In genomic region chr17:79728908-79729471, GRCh38 we compare ENCODE assay signal across 11 cellular contexts. TPM values are rescaled to one million over a fixed set of nuclear protein-coding genes. Genes with fewer than 3 reads are reported as not detected.
DNase-seq lines count a peak whose midpoint lies in the region; ATAC-seq, FAIRE-seq and TF ChIP-seq lines count a peak whose summit lies in the region.
"Had no signal": no experiment of that assay in that cellular context is flagged by ENCODE, and none has a peak within 500 bp of the region (broad histone marks: within the 10 kb centered on the region; RNA-seq: fewer than 3 reads in every experiment).

No MANE protein-coding gene starts in this region.

- H3K27me3 Mint-ChIP-seq in IgD-negative memory B cell (no peaks in the 10 kb centered on the region), endodermal cell (ENCODE audit: insufficient read depth) (no peaks in the 10 kb centered on the region)

- H3K4me2 ChIP-seq in neural cell (ENCODE audit: low read length): no peak overlapping the region

- H3K4me3 ChIP-seq in BE2C (ENCODE audit: low read depth, low read length) (peak overlapping the region; percentile 31; the same call in 1 of the 2 replicates), duodenal mucosa (ENCODE audit: low read depth in 1 of 2, low read length in 2 of 2) (peak overlapping the region; percentile 55 to 62), neural cell (ENCODE audit: low read length) (no peak overlapping the region), endodermal cell (ENCODE audit: low read length) (no peak overlapping the region)

- H3K36me3 Mint-ChIP-seq in IgD-negative memory B cell: peaks cover 4% of the 10 kb centered on the region
- no peaks in the 10 kb centered on the region for H3K36me3 Mint-ChIP-seq in endodermal cell (ENCODE audit: low read depth)

- peak overlapping the region; percentile 73 to 84 (median 77) for H3K27ac Mint-ChIP-seq in IgD-negative memory B cell
- no peak overlapping the region for H3K27ac Mint-ChIP-seq in endodermal cell

- WGBS in endodermal cell (ENCODE audit: insufficient coverage in 1 of 2, insufficient read length in 1 of 2), 2 experiments: 87 to 92% methylated on average over 17 to 26 of the region's 26 CpGs

- H3K9me3 Mint-ChIP-seq in IgD-negative memory B cell (no peaks in the 10 kb centered on the region), endodermal cell (no peaks in the 10 kb centered on the region)
- H3K9me3 Mint-ChIP-seq: T-helper 1 cell treated with Interleukin-12 subunit alpha and Interleukin-12 subunit beta and Interleukin-4 antibody, amounts not matched to agents 30 μg/mL and 1 μg/mL, for 36 hours had no signal

- no peaks in the 10 kb centered on the region for H3K9me3 ChIP-seq in BE2C
- no peaks in the 10 kb centered on the region for H3K9me3 ChIP-seq in duodenal mucosa (ENCODE audit: control insufficient read depth in 1 of 2, low read length in 2 of 2)
- no peaks in the 10 kb centered on the region for H3K9me3 ChIP-seq in neural cell (ENCODE audit: low read length)
- no peaks in the 10 kb centered on the region for H3K9me3 ChIP-seq in endodermal cell (ENCODE audit: control insufficient read depth, low read length)

- ATAC-seq in HG03354 (IDR thresholded peaks at IDR 0.05; ENCODE audit: poor library complexity, severe bottlenecking, unreplicated experiment) (no peak), GM19035 (IDR thresholded peaks at IDR 0.05; ENCODE audit: unreplicated experiment) (no peak)

- H3K4me3 Mint-ChIP-seq in IgD-negative memory B cell: peak overlapping the region in 2 of 4 donors; percentile 59 to 91
- no peak overlapping the region for H3K4me3 Mint-ChIP-seq in endodermal cell

- DNase-seq in BE2C: no peak
- no peak for DNase-seq in endodermal cell
- no peak for DNase-seq in D721Med (ENCODE audit: insufficient read length, low spot score)
- DNase-seq: activated gamma-delta T cell had no signal

- no peak overlapping the region for H3K9ac ChIP-seq in duodenal mucosa (ENCODE audit: low read depth in 1 of 2, low read length in 2 of 2)
- peak overlapping the region; percentile 62 for H3K9ac ChIP-seq in neural cell (ENCODE audit: low read length)
- no peak overlapping the region for H3K9ac ChIP-seq in endodermal cell (ENCODE audit: extremely low read depth, low read length, poor library complexity, severe bottlenecking)

- H3F3A ChIP-seq in neural cell (ENCODE audit: insufficient read depth, low read length, poor library complexity, severe bottlenecking): no peaks in the 10 kb centered on the region

- TF ChIP-seq CTCF in BE2C (IDR thresholded peaks at IDR 0.05; ENCODE audit: low read depth, low read length) (no peak), neural cell (IDR thresholded peaks at IDR 0.05; ENCODE audit: poor library complexity, severe bottlenecking) (no peak), endodermal cell (conservative IDR thresholded peaks at IDR 0.05) (no peak), D721Med (IDR thresholded peaks at IDR 0.05; ENCODE audit: insufficient read depth, missing control alignments) (no peak)

- no peak for TF ChIP-seq EP300 in neural cell (conservative IDR thresholded peaks at IDR 0.05; ENCODE audit: poor library complexity, severe bottlenecking)

- FAIRE-seq in D721Med (lab: Jason Lieb, UNC): no peak

- H3K27ac ChIP-seq in duodenal mucosa (ENCODE audit: low read depth, low read length) (no peak overlapping the region), neural cell (ENCODE audit: low read length) (peak overlapping the region; percentile 14), endodermal cell (ENCODE audit: low read depth, low read length) (no peak overlapping the region)

- no peaks in the 10 kb centered on the region for H4K20me1 ChIP-seq in neural cell (ENCODE audit: insufficient read depth)

- H3K36me3 ChIP-seq in BE2C: no peaks in the 10 kb centered on the region
- no peaks in the 10 kb centered on the region for H3K36me3 ChIP-seq in duodenal mucosa (ENCODE audit: control insufficient read depth in 1 of 2, insufficient read depth in 2 of 2, low read length in 2 of 2)
- no peaks in the 10 kb centered on the region for H3K36me3 ChIP-seq in neural cell (ENCODE audit: insufficient read depth, low read length)
- H3K36me3 ChIP-seq in endodermal cell (ENCODE audit: control insufficient read depth, insufficient read depth, low read length): no peaks in the 10 kb centered on the region

- H3K27me3 ChIP-seq in BE2C (no peaks in the 10 kb centered on the region), duodenal mucosa (ENCODE audit: control insufficient read depth in 1 of 2, insufficient read depth in 2 of 2, low read length in 2 of 2) (no peaks in the 10 kb centered on the region), neural cell (ENCODE audit: insufficient read depth, low read depth, low read length) (no peaks in the 10 kb centered on the region), endodermal cell (ENCODE audit: control insufficient read depth, insufficient read depth, low read length, poor library complexity, severe bottlenecking) (no peaks in the 10 kb centered on the region)

- peaks cover 19 to 39% (median 35%) of the 10 kb centered on the region in 3 donors for H3K4me1 Mint-ChIP-seq in IgD-negative memory B cell
- H3K4me1 Mint-ChIP-seq in endodermal cell: peaks cover 5% of the 10 kb centered on the region

- TF ChIP-seq RAD21 in neural cell (conservative IDR thresholded peaks at IDR 0.05): no peak

- H3K4me1 ChIP-seq in BE2C (no peaks in the 10 kb centered on the region; the same call in 1 of the 2 replicates), duodenal mucosa (ENCODE audit: control insufficient read depth in 1 of 2, insufficient read depth in 2 of 2, low read length in 2 of 2) (peaks cover 21 to 45% of the 10 kb centered on the region in 2 donors), endodermal cell (ENCODE audit: control insufficient read depth, insufficient read depth, low read length) (no peaks in the 10 kb centered on the region)

- H3K79me2 ChIP-seq in neural cell (replicated peaks; ENCODE audit: insufficient read depth, low read length): no peaks in the 10 kb centered on the region

- no peaks in the 10 kb centered on the region for H3K9me2 ChIP-seq in neural cell (ENCODE audit: insufficient read depth, low read length)

- peak overlapping the region; percentile 73 for H2AFZ ChIP-seq in neural cell (ENCODE audit: low read depth, low read length)

TF ChIP-seq in neural cell, 6 proteins besides CTCF, POLR2A, EP300 and RAD21:
- TF ChIP-seq, protein P1, sequence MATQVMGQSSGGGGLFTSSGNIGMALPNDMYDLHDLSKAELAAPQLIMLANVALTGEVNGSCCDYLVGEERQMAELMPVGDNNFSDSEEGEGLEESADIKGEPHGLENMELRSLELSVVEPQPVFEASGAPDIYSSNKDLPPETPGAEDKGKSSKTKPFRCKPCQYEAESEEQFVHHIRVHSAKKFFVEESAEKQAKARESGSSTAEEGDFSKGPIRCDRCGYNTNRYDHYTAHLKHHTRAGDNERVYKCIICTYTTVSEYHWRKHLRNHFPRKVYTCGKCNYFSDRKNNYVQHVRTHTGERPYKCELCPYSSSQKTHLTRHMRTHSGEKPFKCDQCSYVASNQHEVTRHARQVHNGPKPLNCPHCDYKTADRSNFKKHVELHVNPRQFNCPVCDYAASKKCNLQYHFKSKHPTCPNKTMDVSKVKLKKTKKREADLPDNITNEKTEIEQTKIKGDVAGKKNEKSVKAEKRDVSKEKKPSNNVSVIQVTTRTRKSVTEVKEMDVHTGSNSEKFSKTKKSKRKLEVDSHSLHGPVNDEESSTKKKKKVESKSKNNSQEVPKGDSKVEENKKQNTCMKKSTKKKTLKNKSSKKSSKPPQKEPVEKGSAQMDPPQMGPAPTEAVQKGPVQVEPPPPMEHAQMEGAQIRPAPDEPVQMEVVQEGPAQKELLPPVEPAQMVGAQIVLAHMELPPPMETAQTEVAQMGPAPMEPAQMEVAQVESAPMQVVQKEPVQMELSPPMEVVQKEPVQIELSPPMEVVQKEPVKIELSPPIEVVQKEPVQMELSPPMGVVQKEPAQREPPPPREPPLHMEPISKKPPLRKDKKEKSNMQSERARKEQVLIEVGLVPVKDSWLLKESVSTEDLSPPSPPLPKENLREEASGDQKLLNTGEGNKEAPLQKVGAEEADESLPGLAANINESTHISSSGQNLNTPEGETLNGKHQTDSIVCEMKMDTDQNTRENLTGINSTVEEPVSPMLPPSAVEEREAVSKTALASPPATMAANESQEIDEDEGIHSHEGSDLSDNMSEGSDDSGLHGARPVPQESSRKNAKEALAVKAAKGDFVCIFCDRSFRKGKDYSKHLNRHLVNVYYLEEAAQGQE (IDR thresholded peaks at IDR 0.05; ENCODE audit: borderline replicate concordance): no peak
- TF ChIP-seq EZH2 (IDR thresholded peaks at IDR 0.05; ENCODE audit: borderline replicate concordance, insufficient read depth, low read length, poor library complexity, severe bottlenecking): no peak
- TF ChIP-seq MXI1 (conservative IDR thresholded peaks at IDR 0.05; ENCODE audit: poor library complexity, severe bottlenecking): no peak
- no peak for TF ChIP-seq TAF1 (IDR thresholded peaks at IDR 0.05; ENCODE audit: low read depth)
- TF ChIP-seq SMC3 (conservative IDR thresholded peaks at IDR 0.05; ENCODE audit: poor library complexity): no peak
- no peak for TF ChIP-seq POLR2AphosphoS5 (IDR thresholded peaks at IDR 0.05)

RNA-seq across cellular contexts. Expression of gene ENPP7, which starts 1.8 kb away (rescaled TPM):
- polyA plus RNA-seq in BE2C (2012; ENCODE audit: insufficient read depth, insufficient read length, low read depth): not detected
- polyA plus RNA-seq in IgD-negative memory B cell: 0.89 TPM
- not detected in 2 replicates for polyA plus RNA-seq in neural cell
- polyA minus RNA-seq in neural cell: not detected in 2 replicates
- total RNA-seq in endodermal cell: not detected
- polyA plus RNA-seq in endodermal cell (2013, experiment 1 of 2): not detected
- polyA plus RNA-seq in endodermal cell (2013, experiment 2 of 2): not detected
- total RNA-seq: lung microvascular endothelial cell had no signal

RNA-seq across cellular contexts. Expression of gene CBX2, which starts 49.0 kb away (rescaled TPM):
- polyA plus RNA-seq in BE2C (2012; ENCODE audit: insufficient read depth, insufficient read length, low read depth): 46.9 TPM
- polyA plus RNA-seq in IgD-negative memory B cell: 0.26 TPM
- polyA plus RNA-seq in neural cell: 15.9 and 16.9 TPM in 2 replicates
- 27.1 and 28.5 TPM in 2 replicates for polyA minus RNA-seq in neural cell
- total RNA-seq in endodermal cell: 10 to 100 TPM; 75.0 to 78.6 TPM
- polyA plus RNA-seq in endodermal cell (2013, experiment 1 of 2): 74.2 TPM
- 70.5 TPM for polyA plus RNA-seq in endodermal cell (2013, experiment 2 of 2)

Comparison
In these comparisons a context has a peak if more than half of its experiments do, and no peak if none do; other contexts are left out.
1. H3K4me3 ChIP-seq: peak in BE2C (single experiment) and duodenal mucosa (2 of 2); none in neural cell (single experiment) and endodermal cell (single experiment).
2. RNA of gene CBX2, which starts 49.0 kb away (polyA plus RNA-seq): 15.9 to 16.9 TPM in neural cell; 0.26 TPM in IgD-negative memory B cell (single experiment); every median in the first group is over 10 times any median in the second.